In the genomic region with DNA sequence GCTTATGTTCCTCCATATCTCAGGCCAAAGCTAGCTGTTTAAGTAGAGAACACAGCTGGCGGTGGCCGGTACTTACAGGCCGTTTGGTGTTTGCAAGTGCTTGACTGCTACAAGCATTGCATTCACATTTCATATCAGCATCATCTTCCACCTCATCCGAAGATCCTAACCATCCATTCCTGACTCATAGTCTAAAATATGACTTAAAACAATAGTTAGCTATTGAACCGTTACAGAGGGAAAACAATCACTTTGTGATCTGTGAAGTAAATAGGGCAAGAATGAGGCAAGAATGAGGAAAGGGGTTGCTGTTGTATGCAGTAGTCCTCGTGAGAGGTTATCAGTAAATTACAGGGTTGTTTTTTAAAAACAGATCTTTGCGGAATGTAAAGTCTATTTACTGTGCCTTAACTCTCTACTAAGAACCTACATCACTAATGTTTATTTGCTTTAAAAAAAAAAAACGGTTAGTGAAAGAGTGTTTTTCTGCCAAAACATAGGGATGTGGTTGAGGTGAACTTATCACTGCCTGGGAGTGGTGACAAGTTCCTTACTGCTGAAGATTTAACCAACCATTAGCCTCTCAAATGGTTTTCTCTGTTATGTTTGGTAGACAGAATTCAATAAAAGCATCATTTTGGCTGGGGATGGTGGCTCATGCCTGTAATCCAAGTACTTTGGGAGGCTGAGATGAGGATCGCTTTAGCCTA, we compare ENCODE assay signal across 23 cellular contexts. TPM values are rescaled to one million over a fixed set of nuclear protein-coding genes. Genes with fewer than 3 reads are reported as not detected.
A peak's percentile ranks its signal among the peaks of the same experiment; 100 is the strongest.
DNase-seq lines count a peak whose midpoint lies in the region; ATAC-seq and TF ChIP-seq lines count a peak whose summit lies in the region.
"Had no signal": no experiment of that assay in that cellular context is flagged by ENCODE, and none has a peak within 500 bp of the region (broad histone marks: within the 10 kb centered on the region; RNA-seq: fewer than 3 reads in every experiment).

No MANE protein-coding gene starts in this region.

- H3K9me3 ChIP-seq in SK-N-SH, result no peaks in the 10 kb centered on the region
- H3K9me3 ChIP-seq: spleen had no signal

- in situ Hi-C loops in astrocyte of the cerebellum (cut with HindIII; ENCODE audit: low sequenced_read_pairs), result no loop called here

- peaks cover 0 to 6% of the 10 kb centered on the region in 2 experiments; a peak in 1 of 4 replicates for H3K4me1 ChIP-seq in SK-N-SH (ENCODE audit: control insufficient read depth in 1 of 2, insufficient read depth in 2 of 2, low read depth in 1 of 2, low read length in 1 of 2)
- H3K4me1 ChIP-seq: spleen had no signal

- H3K27ac ChIP-seq in SK-N-SH (ENCODE audit: low read depth in 2 of 2, low read length in 1 of 2), result peak overlapping the region in 1 of 2 experiments; percentile 68; a peak in 2 of 4 replicates
- H3K27ac ChIP-seq: 22Rv1, C4-2B, cardiac muscle cell, spleen had no signal

- TF ChIP-seq CTCF in SK-N-SH (IDR thresholded peaks at IDR 0.05) (no peak), astrocyte of the cerebellum (IDR thresholded peaks at IDR 0.05; ENCODE audit: low read depth, low read length, missing control alignments) (no peak)

- WGBS in SK-N-SH (ENCODE audit: low lambda C conversion rate), result 62% methylated on average over 9 of the region's 9 CpGs

- H3K4me3 ChIP-seq in SK-N-SH (ENCODE audit: low read depth in 2 of 2, low read length in 1 of 2), result no peak overlapping the region
- no peak overlapping the region for H3K4me3 ChIP-seq in astrocyte of the cerebellum (ENCODE audit: low read depth, low read length)
- H3K4me3 ChIP-seq: cardiac muscle cell, GM23338, spleen had no signal

- POLR2A ChIA-PET in SK-N-SH (lab: Yijun Ruan, JAX), result no interaction called here

- H3K27me3 ChIP-seq in SK-N-SH (ENCODE audit: insufficient read depth), result no peaks in the 10 kb centered on the region
- H3K27me3 ChIP-seq: cardiac muscle cell, spleen had no signal

- DNase-seq in SK-N-SH (no peak), astrocyte of the cerebellum (ENCODE audit: low read depth) (peak; percentile 27), glomerular visceral epithelial cell (ENCODE audit: extremely low spot score) (peak; percentile 42), GF-D8 (lab: John Stamatoyannopoulos, UW) (no peak), HuH-7 (ENCODE audit: low spot score) (no peak)
- no peak for DNase-seq in central memory CD4-positive, alpha-beta T cell
- DNase-seq: activated B cell treated with CpG ODN at 0.5 μM for 24 hours; activated CD8-positive, alpha-beta T cell treated with anti-CD3 and anti-CD28 coated beads, Interleukin-2, amount 10 ng/mL, durations not matched to agents 7 days and 5 days; activated T-cell treated with anti-CD3 and anti-CD28 coated beads, Interleukin-2, amount 50 U/mL, for 48 hours; effector CD4-positive, alpha-beta T cell; hypothalamus; left colon; MV-4-11; NCI-H2029; NCI-H510A; spleen had no signal

- no peaks in the 10 kb centered on the region for H3K9me2 ChIP-seq in SK-N-SH

- ATAC-seq in SK-N-SH treated with all-trans-retinoic acid at 6 μM for 48 hours (no peak), HG03135 (IDR thresholded peaks at IDR 0.05; ENCODE audit: unreplicated experiment) (no peak)
- ATAC-seq: activated CD8-positive, alpha-beta T cell treated with anti-CD3 and anti-CD28 coated beads, Interleukin-2, amount 10 ng/mL, durations not matched to agents 7 days and 5 days; activated naive CD4-positive, alpha-beta T cell treated with anti-CD3 and anti-CD28 coated beads, Interleukin-2, amount 50 U/mL, for 72 hours; GM23338; left colon had no signal

- no peaks in the 10 kb centered on the region for H3K79me2 ChIP-seq in SK-N-SH (ENCODE audit: insufficient read depth)

- H4K20me1 ChIP-seq in SK-N-SH (ENCODE audit: insufficient read depth), result no peaks in the 10 kb centered on the region

- CTCF ChIA-PET in SK-N-SH (lab: Yijun Ruan, JAX), result interaction anchor here (1.5 to 18.9 kb wide), 2 partner anchors 74 to 136 kb away, joined by 3 to 215 read pairs; a partner anchor contains a TSS

- TF ChIP-seq EP300 in SK-N-SH (IDR thresholded peaks at IDR 0.05; ENCODE audit: borderline replicate concordance in 1 of 2, low read depth in 1 of 2, low read length in 1 of 2), result peak in 1 of 2 experiments; percentile 65; a peak in 1 of 4 replicates

- no peak for TF ChIP-seq RAD21 in SK-N-SH (IDR thresholded peaks at IDR 0.05; ENCODE audit: low read length)

- no peak overlapping the region for H2AFZ ChIP-seq in SK-N-SH (ENCODE audit: low read depth)
- H2AFZ ChIP-seq: GM23338 had no signal

- H3K4me2 ChIP-seq in SK-N-SH, result 0 out of 2 replicates have a peak overlapping the region, but pooled peaks have one; percentile 9
- H3K4me2 ChIP-seq: GM23338 had no signal

- peaks cover 5% of the 10 kb centered on the region for H3F3A ChIP-seq in SK-N-SH (replicated peaks; ENCODE audit: insufficient read depth)

- H3K9ac ChIP-seq in SK-N-SH, result no peak overlapping the region

- peaks cover 35 to 37% of the 10 kb centered on the region in 2 experiments for H3K36me3 ChIP-seq in SK-N-SH (replicated peaks in 1 of 2; ENCODE audit: control insufficient read depth in 1 of 2, insufficient read depth in 2 of 2, low read length in 1 of 2)

TF ChIP-seq in SK-N-SH, 30 proteins besides CTCF, POLR2A, EP300 and RAD21 (continues in another document):
- TF ChIP-seq, protein P1, sequence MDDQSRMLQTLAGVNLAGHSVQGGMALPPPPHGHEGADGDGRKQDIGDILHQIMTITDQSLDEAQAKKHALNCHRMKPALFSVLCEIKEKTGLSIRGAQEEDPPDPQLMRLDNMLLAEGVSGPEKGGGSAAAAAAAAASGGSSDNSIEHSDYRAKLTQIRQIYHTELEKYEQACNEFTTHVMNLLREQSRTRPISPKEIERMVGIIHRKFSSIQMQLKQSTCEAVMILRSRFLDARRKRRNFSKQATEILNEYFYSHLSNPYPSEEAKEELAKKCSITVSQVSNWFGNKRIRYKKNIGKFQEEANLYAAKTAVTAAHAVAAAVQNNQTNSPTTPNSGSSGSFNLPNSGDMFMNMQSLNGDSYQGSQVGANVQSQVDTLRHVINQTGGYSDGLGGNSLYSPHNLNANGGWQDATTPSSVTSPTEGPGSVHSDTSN (IDR thresholded peaks at IDR 0.05), result peak; percentile 42; the same call in 1 of the 2 replicates
- no peak for TF ChIP-seq SIN3A (IDR thresholded peaks at IDR 0.05; ENCODE audit: borderline replicate concordance, low read depth, low read length)
- TF ChIP-seq, protein P2, sequence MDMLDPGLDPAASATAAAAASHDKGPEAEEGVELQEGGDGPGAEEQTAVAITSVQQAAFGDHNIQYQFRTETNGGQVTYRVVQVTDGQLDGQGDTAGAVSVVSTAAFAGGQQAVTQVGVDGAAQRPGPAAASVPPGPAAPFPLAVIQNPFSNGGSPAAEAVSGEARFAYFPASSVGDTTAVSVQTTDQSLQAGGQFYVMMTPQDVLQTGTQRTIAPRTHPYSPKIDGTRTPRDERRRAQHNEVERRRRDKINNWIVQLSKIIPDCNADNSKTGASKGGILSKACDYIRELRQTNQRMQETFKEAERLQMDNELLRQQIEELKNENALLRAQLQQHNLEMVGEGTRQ (IDR thresholded peaks at IDR 0.05; ENCODE audit: borderline replicate concordance, low read depth, low read length), result no peak

TF ChIP-seq in SK-N-SH treated with all-trans-retinoic acid at 6 μM for 48 hours, 23 proteins besides CTCF, POLR2A, EP300 and RAD21:
- TF ChIP-seq, protein P3, sequence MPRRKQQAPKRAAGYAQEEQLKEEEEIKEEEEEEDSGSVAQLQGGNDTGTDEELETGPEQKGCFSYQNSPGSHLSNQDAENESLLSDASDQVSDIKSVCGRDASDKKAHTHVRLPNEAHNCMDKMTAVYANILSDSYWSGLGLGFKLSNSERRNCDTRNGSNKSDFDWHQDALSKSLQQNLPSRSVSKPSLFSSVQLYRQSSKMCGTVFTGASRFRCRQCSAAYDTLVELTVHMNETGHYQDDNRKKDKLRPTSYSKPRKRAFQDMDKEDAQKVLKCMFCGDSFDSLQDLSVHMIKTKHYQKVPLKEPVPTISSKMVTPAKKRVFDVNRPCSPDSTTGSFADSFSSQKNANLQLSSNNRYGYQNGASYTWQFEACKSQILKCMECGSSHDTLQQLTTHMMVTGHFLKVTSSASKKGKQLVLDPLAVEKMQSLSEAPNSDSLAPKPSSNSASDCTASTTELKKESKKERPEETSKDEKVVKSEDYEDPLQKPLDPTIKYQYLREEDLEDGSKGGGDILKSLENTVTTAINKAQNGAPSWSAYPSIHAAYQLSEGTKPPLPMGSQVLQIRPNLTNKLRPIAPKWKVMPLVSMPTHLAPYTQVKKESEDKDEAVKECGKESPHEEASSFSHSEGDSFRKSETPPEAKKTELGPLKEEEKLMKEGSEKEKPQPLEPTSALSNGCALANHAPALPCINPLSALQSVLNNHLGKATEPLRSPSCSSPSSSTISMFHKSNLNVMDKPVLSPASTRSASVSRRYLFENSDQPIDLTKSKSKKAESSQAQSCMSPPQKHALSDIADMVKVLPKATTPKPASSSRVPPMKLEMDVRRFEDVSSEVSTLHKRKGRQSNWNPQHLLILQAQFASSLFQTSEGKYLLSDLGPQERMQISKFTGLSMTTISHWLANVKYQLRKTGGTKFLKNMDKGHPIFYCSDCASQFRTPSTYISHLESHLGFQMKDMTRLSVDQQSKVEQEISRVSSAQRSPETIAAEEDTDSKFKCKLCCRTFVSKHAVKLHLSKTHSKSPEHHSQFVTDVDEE (CRISPR knock-in tag; IDR thresholded peaks at IDR 0.05), result no peak
- TF ChIP-seq, protein P4, sequence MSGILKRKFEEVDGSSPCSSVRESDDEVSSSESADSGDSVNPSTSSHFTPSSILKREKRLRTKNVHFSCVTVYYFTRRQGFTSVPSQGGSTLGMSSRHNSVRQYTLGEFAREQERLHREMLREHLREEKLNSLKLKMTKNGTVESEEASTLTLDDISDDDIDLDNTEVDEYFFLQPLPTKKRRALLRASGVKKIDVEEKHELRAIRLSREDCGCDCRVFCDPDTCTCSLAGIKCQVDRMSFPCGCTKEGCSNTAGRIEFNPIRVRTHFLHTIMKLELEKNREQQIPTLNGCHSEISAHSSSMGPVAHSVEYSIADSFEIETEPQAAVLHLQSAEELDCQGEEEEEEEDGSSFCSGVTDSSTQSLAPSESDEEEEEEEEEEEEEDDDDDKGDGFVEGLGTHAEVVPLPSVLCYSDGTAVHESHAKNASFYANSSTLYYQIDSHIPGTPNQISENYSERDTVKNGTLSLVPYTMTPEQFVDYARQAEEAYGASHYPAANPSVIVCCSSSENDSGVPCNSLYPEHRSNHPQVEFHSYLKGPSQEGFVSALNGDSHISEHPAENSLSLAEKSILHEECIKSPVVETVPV (CRISPR knock-in tag; IDR thresholded peaks at IDR 0.05), result no peak

RNA-seq across cellular contexts. Expression of a gene that starts 21.6 kb away (rescaled TPM):
- polyA plus RNA-seq in SK-N-SH (2012; rRNA removed), result 0.03 TPM in 1 of 2 replicates, not detected in the other
- polyA plus RNA-seq in SK-N-SH (2012; cell fraction: cytosol; rRNA removed), result not detected in 2 replicates
- 0.02 TPM in 1 of 2 replicates, not detected in the other for polyA plus RNA-seq in SK-N-SH (2012; cell fraction: nucleus; rRNA removed)
- polyA plus RNA-seq: GM23338 had no signal

RNA-seq across cellular contexts. Expression of a gene that starts 29.4 kb away (rescaled TPM):
- 5.9 and 6.3 TPM in 2 replicates for polyA plus RNA-seq in SK-N-SH (2012; rRNA removed)
- polyA plus RNA-seq in SK-N-SH (2012; cell fraction: cytosol; rRNA removed), result 3.7 and 6.2 TPM in 2 replicates
- 7.6 and 10.5 TPM in 2 replicates for polyA plus RNA-seq in SK-N-SH (2012; cell fraction: nucleus; rRNA removed)

RNA-seq across cellular contexts. Expression of a gene that starts 45.7 kb away (rescaled TPM):
- 7.0 and 9.2 TPM in 2 replicates for polyA plus RNA-seq in SK-N-SH (2012; rRNA removed)
- polyA plus RNA-seq in SK-N-SH (2012; cell fraction: cytosol; rRNA removed), result 8.6 and 10.3 TPM in 2 replicates
- 9.9 and 11.4 TPM in 2 replicates for polyA plus RNA-seq in SK-N-SH (2012; cell fraction: nucleus; rRNA removed)

Comparison
In these comparisons a context has a peak if more than half of its experiments do, and no peak if none do; other contexts are left out.
1. DNase-seq: peak in astrocyte of the cerebellum (single experiment) and glomerular visceral epithelial cell (single experiment); none in SK-N-SH (single experiment), central memory CD4-positive, alpha-beta T cell (single experiment), GF-D8 (single experiment) and HuH-7 (single experiment).